ENCODE assay signal across 18 cellular contexts in genomic region chr13:32535748-32536147, GRCh38. TPM values are rescaled to one million over a fixed set of nuclear protein-coding genes. Genes with fewer than 3 reads are reported as not detected.
A peak's percentile ranks its signal among the peaks of the same experiment; 100 is the strongest.
DNase-seq lines count a peak whose midpoint lies in the region; ATAC-seq, FAIRE-seq and TF ChIP-seq lines count a peak whose summit lies in the region.
"Had no signal": no experiment of that assay in that cellular context is flagged by ENCODE, and none has a peak within 500 bp of the region (broad histone marks: within the 10 kb centered on the region; RNA-seq: fewer than 3 reads in every experiment).

No MANE protein-coding gene starts in this region.

- peaks cover 13% of the 10 kb centered on the region; the same call in 1 of the 2 replicates for H3F3A ChIP-seq in GM23248 (ENCODE audit: insufficient read depth)

- no peaks in the 10 kb centered on the region for H3K9me3 ChIP-seq in GM23248 (ENCODE audit: low read depth)
- no peaks in the 10 kb centered on the region for H3K9me3 ChIP-seq in astrocyte (ENCODE audit: insufficient read depth, low read depth, low read length)
- no peaks in the 10 kb centered on the region for H3K9me3 ChIP-seq in adrenal gland (replicated peaks in 1 of 3)
- H3K9me3 ChIP-seq: A549, vagina had no signal

- POLR2A ChIA-PET in activated CD8-positive, alpha-beta T cell treated with anti-CD3 and anti-CD28 coated beads for 36 hours (lab: Charles Lee): interaction anchor here (0.5 to 0.6 kb wide), 2 partner anchors 702 to 1034 kb away, joined by 3 to 4 read pairs; no protein-coding TSS in a partner anchor
- POLR2A ChIA-PET in activated CD8-positive, alpha-beta T cell treated with anti-CD3 and anti-CD28 coated beads, Interleukin-2, amount 10 ng/mL, durations not matched to agents 7 days and 5 days (lab: Charles Lee): no interaction called here

- H3K9ac ChIP-seq in GM23248 (no peak overlapping the region), astrocyte (ENCODE audit: low read length) (no peak overlapping the region)

- H4K20me1 ChIP-seq in GM23248 (ENCODE audit: insufficient read depth) (0 out of 2 replicates have a peak, but pooled peaks cover 4% of the 10 kb centered on the region), astrocyte (ENCODE audit: insufficient read depth, low read length) (peaks cover 14% of the 10 kb centered on the region)

- no peak for ATAC-seq in activated CD8-positive, alpha-beta T cell treated with anti-CD3 and anti-CD28 coated beads for 36 hours
- no peak for ATAC-seq in activated CD8-positive, alpha-beta T cell treated with anti-CD3 and anti-CD28 coated beads, Interleukin-2, amount 10 ng/mL, durations not matched to agents 7 days and 5 days
- ATAC-seq: A549 had no signal

- H3K4me3 ChIP-seq in GM23248 (no peak overlapping the region), astrocyte (ENCODE audit: insufficient read depth, low read depth, low read length) (no peak overlapping the region), adrenal gland (no peak overlapping the region)
- H3K4me3 ChIP-seq: A549, vagina had no signal

- no peak for DNase-seq in activated CD8-positive, alpha-beta T cell treated with anti-CD3 and anti-CD28 coated beads for 36 hours
- DNase-seq in activated CD8-positive, alpha-beta T cell treated with anti-CD3 and anti-CD28 coated beads, Interleukin-2, amount 10 ng/mL, durations not matched to agents 7 days and 5 days: no peak
- no peak for DNase-seq in GM23248
- DNase-seq in astrocyte (ENCODE audit: low read depth): no peak
- no peak for DNase-seq in nephron progenitor cell
- no peak for DNase-seq in adrenal gland
- DNase-seq in DMS79 treated with DMSO at 0.1 percent for 48 hours (lab: John Stamatoyannopoulos, UW): no peak
- no peak for DNase-seq in C1 segment of cervical spinal cord (lab: John Stamatoyannopoulos, UW)
- DNase-seq: amniotic stem cell; erythroblast; NCI-H2171; retina; SHP77; stimulated activated CD4-positive, alpha-beta T cell treated with anti-CD3 and anti-CD28 coated beads, Interleukin-4, amount 100 ng/mL, for 1 hour had no signal

- in situ Hi-C loops in GM23248 (cut with MboI): no loop called here

- H3K4me2 ChIP-seq in GM23248 (ENCODE audit: unreplicated experiment) (peak overlapping the region; percentile 8), astrocyte (ENCODE audit: low read length) (no peak overlapping the region)
- H3K4me2 ChIP-seq: A549 had no signal

- H3K79me2 ChIP-seq in GM23248 (ENCODE audit: insufficient read depth) (peaks cover 79% of the 10 kb centered on the region), astrocyte (ENCODE audit: insufficient read depth, low read length) (peaks cover 75% of the 10 kb centered on the region)

- H3K4me1 ChIP-seq in GM23248 (ENCODE audit: insufficient read depth) (peaks cover 26% of the 10 kb centered on the region), astrocyte (ENCODE audit: insufficient read depth, low read length) (no peaks in the 10 kb centered on the region), adrenal gland (replicated peaks in 1 of 2) (peaks cover 33 to 59% of the 10 kb centered on the region in 2 donors)

- no peak for TF ChIP-seq CTCF in activated CD8-positive, alpha-beta T cell treated with anti-CD3 and anti-CD28 coated beads for 36 hours (IDR thresholded peaks at IDR 0.05)
- TF ChIP-seq CTCF in astrocyte (IDR thresholded peaks at IDR 0.05; ENCODE audit: insufficient read depth, low read depth, low read length) (no peak), nephron progenitor cell (IDR thresholded peaks at IDR 0.05) (no peak), adrenal gland (IDR thresholded peaks at IDR 0.05) (no peak)

- H3K27me3 ChIP-seq in GM23248 (replicated peaks; ENCODE audit: insufficient read depth): no peaks in the 10 kb centered on the region
- H3K27me3 ChIP-seq in astrocyte (ENCODE audit: insufficient read depth, low read length): no peaks in the 10 kb centered on the region
- no peaks in the 10 kb centered on the region for H3K27me3 ChIP-seq in adrenal gland
- H3K27me3 ChIP-seq: vagina had no signal

- H3K9me2 ChIP-seq in GM23248 (ENCODE audit: insufficient read depth): no peaks in the 10 kb centered on the region

- intact Hi-C loops in activated CD8-positive, alpha-beta T cell treated with anti-CD3 and anti-CD28 coated beads for 36 hours (cut with micrococcal nuclease): loop anchor here (5.0 kb wide), 2 partner anchors 47 to 108 kb away; partner anchors contain the start of gene N4BP2L1
- intact Hi-C loops in adrenal gland (cut with DNase I): loop anchor here in 1 of 2 donors (10.0 kb wide), 1 partner anchor 111 kb away; the partner anchor contains the start of gene N4BP2L1

- peaks cover 64% of the 10 kb centered on the region for H3K4me1 Mint-ChIP-seq in activated CD8-positive, alpha-beta T cell treated with anti-CD3 and anti-CD28 coated beads for 36 hours (ENCODE audit: low read depth)
- H3K4me1 Mint-ChIP-seq in activated CD8-positive, alpha-beta T cell treated with anti-CD3 and anti-CD28 coated beads, Interleukin-2, amount 10 ng/mL, durations not matched to agents 7 days and 5 days (ENCODE audit: low read depth): peaks cover 64% of the 10 kb centered on the region
- H3K4me1 Mint-ChIP-seq in astrocyte (ENCODE audit: low read depth, unreplicated experiment) (peaks cover 20% of the 10 kb centered on the region), nephron progenitor cell (peaks cover 41% of the 10 kb centered on the region)

- no peak overlapping the region for H2AFZ ChIP-seq in GM23248
- no peak overlapping the region for H2AFZ ChIP-seq in astrocyte (ENCODE audit: low read depth, low read length)

- H3K36me3 ChIP-seq in GM23248 (ENCODE audit: low read depth) (peaks cover 25% of the 10 kb centered on the region), astrocyte (ENCODE audit: insufficient read depth, low read length) (peaks cover 20% of the 10 kb centered on the region), adrenal gland (replicated peaks in 1 of 2) (peaks cover 0 to 9% of the 10 kb centered on the region in 2 donors)

- H3K9me3 Mint-ChIP-seq in activated CD8-positive, alpha-beta T cell treated with anti-CD3 and anti-CD28 coated beads for 36 hours: no peaks in the 10 kb centered on the region
- no peaks in the 10 kb centered on the region for H3K9me3 Mint-ChIP-seq in activated CD8-positive, alpha-beta T cell treated with anti-CD3 and anti-CD28 coated beads, Interleukin-2, amount 10 ng/mL, durations not matched to agents 7 days and 5 days (ENCODE audit: insufficient read depth)
- H3K9me3 Mint-ChIP-seq in astrocyte (ENCODE audit: unreplicated experiment): peaks cover 6% of the 10 kb centered on the region
- peaks cover 47% of the 10 kb centered on the region for H3K9me3 Mint-ChIP-seq in nephron progenitor cell

- H3K27me3 Mint-ChIP-seq in activated CD8-positive, alpha-beta T cell treated with anti-CD3 and anti-CD28 coated beads for 36 hours: no peaks in the 10 kb centered on the region
- H3K27me3 Mint-ChIP-seq in activated CD8-positive, alpha-beta T cell treated with anti-CD3 and anti-CD28 coated beads, Interleukin-2, amount 10 ng/mL, durations not matched to agents 7 days and 5 days (ENCODE audit: low read depth): no peaks in the 10 kb centered on the region
- H3K27me3 Mint-ChIP-seq in astrocyte (ENCODE audit: low read depth, unreplicated experiment): no peaks in the 10 kb centered on the region
- no peaks in the 10 kb centered on the region for H3K27me3 Mint-ChIP-seq in nephron progenitor cell (ENCODE audit: low read depth, poor library complexity)

- no peak for FAIRE-seq in astrocyte (lab: Jason Lieb, UNC)
- FAIRE-seq: A549, colon, GM18507 had no signal

- peaks cover 60% of the 10 kb centered on the region for H3K36me3 Mint-ChIP-seq in activated CD8-positive, alpha-beta T cell treated with anti-CD3 and anti-CD28 coated beads for 36 hours (ENCODE audit: low read depth)
- peaks cover 54% of the 10 kb centered on the region for H3K36me3 Mint-ChIP-seq in activated CD8-positive, alpha-beta T cell treated with anti-CD3 and anti-CD28 coated beads, Interleukin-2, amount 10 ng/mL, durations not matched to agents 7 days and 5 days (ENCODE audit: low read depth)
- H3K36me3 Mint-ChIP-seq in astrocyte (ENCODE audit: low read depth, unreplicated experiment) (peaks cover 15% of the 10 kb centered on the region), nephron progenitor cell (ENCODE audit: low read depth) (peaks cover 82% of the 10 kb centered on the region)

- TF ChIP-seq POLR2A in adrenal gland (IDR thresholded peaks at IDR 0.05): no peak

- CTCF ChIA-PET in activated CD8-positive, alpha-beta T cell treated with anti-CD3 and anti-CD28 coated beads for 36 hours (lab: Charles Lee): no interaction called here
- CTCF ChIA-PET in activated CD8-positive, alpha-beta T cell treated with anti-CD3 and anti-CD28 coated beads, Interleukin-2, amount 10 ng/mL, durations not matched to agents 7 days and 5 days (lab: Charles Lee): interaction anchor here (2.8 kb wide), 1 partner anchor 45 kb away, joined by 10 read pairs; no protein-coding TSS in a partner anchor

- peak overlapping the region; percentile 38 for H3K4me3 Mint-ChIP-seq in activated CD8-positive, alpha-beta T cell treated with anti-CD3 and anti-CD28 coated beads for 36 hours
- H3K4me3 Mint-ChIP-seq in activated CD8-positive, alpha-beta T cell treated with anti-CD3 and anti-CD28 coated beads, Interleukin-2, amount 10 ng/mL, durations not matched to agents 7 days and 5 days: no peak overlapping the region
- H3K4me3 Mint-ChIP-seq in astrocyte (ENCODE audit: unreplicated experiment) (peak overlapping the region; percentile 15), nephron progenitor cell (peak overlapping the region; percentile 21)

- peak overlapping the region; percentile 65 for H3K27ac Mint-ChIP-seq in activated CD8-positive, alpha-beta T cell treated with anti-CD3 and anti-CD28 coated beads for 36 hours
- H3K27ac Mint-ChIP-seq in activated CD8-positive, alpha-beta T cell treated with anti-CD3 and anti-CD28 coated beads, Interleukin-2, amount 10 ng/mL, durations not matched to agents 7 days and 5 days: no peak overlapping the region
- no peak overlapping the region for H3K27ac Mint-ChIP-seq in astrocyte (ENCODE audit: unreplicated experiment)
- H3K27ac Mint-ChIP-seq in nephron progenitor cell: no peak overlapping the region

- WGBS in GM23248 (ENCODE audit: low coverage in 1 of 2, low lambda C conversion rate in 2 of 2, missing lambda C conversion rate in 2 of 2), 2 experiments: 95 to 97% methylated on average over 2 of the region's 2 CpGs
- WGBS in adrenal gland, 4 donors: 94 to 100% (median 99%) methylated on average over 2 of the region's 2 CpGs

- H3K27ac ChIP-seq in GM23248: no peak overlapping the region
- no peak overlapping the region for H3K27ac ChIP-seq in astrocyte (ENCODE audit: low read depth, low read length)
- H3K27ac ChIP-seq in adrenal gland: no peak overlapping the region
- H3K27ac ChIP-seq: A549, vagina had no signal

RNA-seq across cellular contexts. Expression of gene N4BP2L2, which starts 2.8 kb away (rescaled TPM):
- 10 to 100 TPM; 84.5 to 85.2 TPM for total RNA-seq in activated CD8-positive, alpha-beta T cell treated with anti-CD3 and anti-CD28 coated beads for 36 hours
- 100 to 1,000 TPM in 1 of 2 experiments, 10 to 100 TPM in 1; 97.1 to 111 TPM for total RNA-seq in activated CD8-positive, alpha-beta T cell treated with anti-CD3 and anti-CD28 coated beads, Interleukin-2, amount 10 ng/mL, durations not matched to agents 7 days and 5 days
- 70.1 and 70.3 TPM in 2 replicates for total RNA-seq in GM23248 (2014; rRNA removed; shearing (Covaris generic))
- polyA plus RNA-seq in GM23248 (2016; fragmentation: Nextera tagmentation; extraction: Ambion mirVana) (68.3 and 89.4 TPM in 2 replicates), adrenal gland (100 to 1,000 TPM in 2 of 3 donors, 10 to 100 TPM in 1; 82.4 to 152 (median 109) TPM)
- total RNA-seq in astrocyte (76.9 and 81.9 TPM in 2 replicates), adrenal gland (100 to 1,000 TPM in 5 of 8 donors, 10 to 100 TPM in 3; 34.1 to 321 (median 117) TPM)

RNA-seq across cellular contexts. Expression of gene PDS5B, which starts 50.5 kb away (rescaled TPM):
- total RNA-seq in activated CD8-positive, alpha-beta T cell treated with anti-CD3 and anti-CD28 coated beads for 36 hours: 10 to 100 TPM; 44.1 to 46.6 TPM
- 10 to 100 TPM; 62.5 to 72.3 TPM for total RNA-seq in activated CD8-positive, alpha-beta T cell treated with anti-CD3 and anti-CD28 coated beads, Interleukin-2, amount 10 ng/mL, durations not matched to agents 7 days and 5 days
- 13.4 and 14.5 TPM in 2 replicates for total RNA-seq in GM23248 (2014; rRNA removed; shearing (Covaris generic))
- polyA plus RNA-seq in GM23248 (2016; fragmentation: Nextera tagmentation; extraction: Ambion mirVana): 13.6 and 14.2 TPM in 2 replicates
- 42.7 and 43.1 TPM in 2 replicates for total RNA-seq in astrocyte
- total RNA-seq in adrenal gland: 10 to 100 TPM; 15.3 to 59.4 (median 31.1) TPM
- polyA plus RNA-seq in adrenal gland: 10 to 100 TPM in 1 of 3 donors, 1 to 10 TPM in 2; 3.9 to 29.8 (median 9.5) TPM
